Comparison of ENCODE assay signal across 12 cellular contexts in genomic region chr12:52233462-52234141, GRCh38. TPM values are rescaled to one million over a fixed set of nuclear protein-coding genes. Genes with fewer than 3 reads are reported as not detected.
DNase-seq lines count a peak whose midpoint lies in the region; ATAC-seq and TF ChIP-seq lines count a peak whose summit lies in the region.
"Had no signal": no experiment of that assay in that cellular context is flagged by ENCODE, and none has a peak within 500 bp of the region (broad histone marks: within the 10 kb centered on the region; RNA-seq: fewer than 3 reads in every experiment).

No MANE protein-coding gene starts in this region.

- peaks cover 55% of the 10 kb centered on the region for H3K4me1 Mint-ChIP-seq in GM23338
- no peaks in the 10 kb centered on the region for H3K4me1 Mint-ChIP-seq in activated CD4-positive, alpha-beta memory T cell treated with anti-CD3 and anti-CD28 coated beads, Interleukin-2, amount 10 ng/mL, durations not matched to agents 7 days and 5 days

- H3K9me3 ChIP-seq in smooth muscle cell (replicated peaks; ENCODE audit: low read depth): no peaks in the 10 kb centered on the region
- H3K9me3 ChIP-seq: transverse colon had no signal

- H3K36me3 ChIP-seq in GM23338 (ENCODE audit: insufficient read depth) (no peaks in the 10 kb centered on the region), brain microvascular endothelial cell (replicated peaks) (peaks cover 6% of the 10 kb centered on the region), smooth muscle cell (ENCODE audit: low read depth) (no peaks in the 10 kb centered on the region)
- H3K36me3 ChIP-seq: transverse colon had no signal

- peaks cover 5% of the 10 kb centered on the region for H3K36me3 Mint-ChIP-seq in GM23338 (ENCODE audit: low read depth)
- H3K36me3 Mint-ChIP-seq in activated CD4-positive, alpha-beta memory T cell treated with anti-CD3 and anti-CD28 coated beads, Interleukin-2, amount 10 ng/mL, durations not matched to agents 7 days and 5 days (ENCODE audit: low read depth): no peaks in the 10 kb centered on the region

- in situ Hi-C loops in brain microvascular endothelial cell (cut with HindIII; ENCODE audit: low pct_ligation_motif_present, low sequenced_read_pairs): no loop called here

- H3K79me2 ChIP-seq in GM23338 (replicated peaks; ENCODE audit: insufficient read depth) (no peaks in the 10 kb centered on the region), smooth muscle cell (ENCODE audit: low read depth) (no peaks in the 10 kb centered on the region)

- DNase-seq in GM23338 (ENCODE audit: low spot score) (peak; percentile 49), brain microvascular endothelial cell (no peak), iPS-NIHi11 (ENCODE audit: low spot score) (peak; percentile 71), smooth muscle cell (lab: John Stamatoyannopoulos, UW; ENCODE audit: unreplicated experiment) (no peak), DMS114 treated with DMSO at 0.1 percent for 48 hours (lab: John Stamatoyannopoulos, UW; ENCODE audit: unreplicated experiment) (no peak), medulla oblongata (ENCODE audit: extremely low spot score) (no peak)
- no peak for DNase-seq in activated CD4-positive, alpha-beta memory T cell treated with anti-CD3 and anti-CD28 coated beads, Interleukin-2, amount 10 ng/mL, durations not matched to agents 7 days and 5 days
- DNase-seq: activated CD8-positive, alpha-beta memory T cell treated with anti-CD3 and anti-CD28 coated beads for 24 hours; left ventricle myocardium superior; T-helper 2 cell; transverse colon had no signal

- H3K4me2 ChIP-seq in GM23338 (peak overlapping the region; percentile 90), smooth muscle cell (peak overlapping the region; percentile 80)

- H3K4me3 Mint-ChIP-seq in GM23338: peak overlapping the region; percentile 79
- no peak overlapping the region for H3K4me3 Mint-ChIP-seq in activated CD4-positive, alpha-beta memory T cell treated with anti-CD3 and anti-CD28 coated beads, Interleukin-2, amount 10 ng/mL, durations not matched to agents 7 days and 5 days

- H2AFZ ChIP-seq in GM23338 (peak overlapping the region; percentile 97), smooth muscle cell (ENCODE audit: low read depth) (no peak overlapping the region)

- POLR2A ChIA-PET in activated CD4-positive, alpha-beta memory T cell treated with anti-CD3 and anti-CD28 coated beads, Interleukin-2, amount 10 ng/mL, durations not matched to agents 7 days and 5 days (lab: Charles Lee): no interaction called here

- no peak overlapping the region for H3K27ac Mint-ChIP-seq in GM23338
- no peak overlapping the region for H3K27ac Mint-ChIP-seq in activated CD4-positive, alpha-beta memory T cell treated with anti-CD3 and anti-CD28 coated beads, Interleukin-2, amount 10 ng/mL, durations not matched to agents 7 days and 5 days

- CTCF ChIA-PET in activated CD4-positive, alpha-beta memory T cell treated with anti-CD3 and anti-CD28 coated beads, Interleukin-2, amount 10 ng/mL, durations not matched to agents 7 days and 5 days (lab: Charles Lee): interaction anchor here (1.1 kb wide), 1 partner anchor 12 kb away, joined by 4 read pairs; no protein-coding TSS in a partner anchor

- H3K27me3 Mint-ChIP-seq in GM23338 (ENCODE audit: insufficient read depth, low read depth, poor library complexity): peaks cover 45% of the 10 kb centered on the region
- peaks cover 51% of the 10 kb centered on the region for H3K27me3 Mint-ChIP-seq in activated CD4-positive, alpha-beta memory T cell treated with anti-CD3 and anti-CD28 coated beads, Interleukin-2, amount 10 ng/mL, durations not matched to agents 7 days and 5 days

- 0 out of 2 replicates have a peak, but pooled peaks cover 5% of the 10 kb centered on the region for H3K9me2 ChIP-seq in GM23338 (ENCODE audit: insufficient read depth)

- H3K4me1 ChIP-seq in GM23338 (ENCODE audit: insufficient read depth) (peaks cover 37% of the 10 kb centered on the region), smooth muscle cell (ENCODE audit: low read depth) (peaks cover 14% of the 10 kb centered on the region)

- H3K27ac ChIP-seq in GM23338 (ENCODE audit: low read depth) (no peak overlapping the region), brain microvascular endothelial cell (peak overlapping the region; percentile 96), smooth muscle cell (ENCODE audit: low read depth) (no peak overlapping the region)
- H3K27ac ChIP-seq: transverse colon had no signal

- H3F3A ChIP-seq in GM23338 (replicated peaks; ENCODE audit: low read depth): no peaks in the 10 kb centered on the region
- H3F3A ChIP-seq in smooth muscle cell (ENCODE audit: low read depth): no peaks in the 10 kb centered on the region

- H3K9ac ChIP-seq in smooth muscle cell (ENCODE audit: low read depth): no peak overlapping the region

- 9% methylated on average over 34 of the region's 39 CpGs for WGBS in smooth muscle cell (ENCODE audit: low lambda C conversion rate)

- H3K4me3 ChIP-seq in GM23338 (peak overlapping the region; percentile 65), brain microvascular endothelial cell (ENCODE audit: low read depth, low read length) (peak overlapping the region; percentile 48), smooth muscle cell (peak overlapping the region; percentile 38)
- H3K4me3 ChIP-seq: transverse colon had no signal

- no peaks in the 10 kb centered on the region for H3K9me3 Mint-ChIP-seq in GM23338
- H3K9me3 Mint-ChIP-seq in activated CD4-positive, alpha-beta memory T cell treated with anti-CD3 and anti-CD28 coated beads, Interleukin-2, amount 10 ng/mL, durations not matched to agents 7 days and 5 days: no peaks in the 10 kb centered on the region

- H3K27me3 ChIP-seq in GM23338 (ENCODE audit: insufficient read depth) (peaks cover 37% of the 10 kb centered on the region), brain microvascular endothelial cell (replicated peaks) (no peaks in the 10 kb centered on the region), smooth muscle cell (ENCODE audit: low read depth) (peaks cover 49% of the 10 kb centered on the region)

- H4K20me1 ChIP-seq in GM23338 (replicated peaks; ENCODE audit: insufficient read depth): no peaks in the 10 kb centered on the region
- peaks cover 24% of the 10 kb centered on the region for H4K20me1 ChIP-seq in smooth muscle cell (ENCODE audit: low read depth)

- TF ChIP-seq CTCF in GM23338 (conservative IDR thresholded peaks at IDR 0.05; ENCODE audit: low read depth in 2 of 2) (no peak), brain microvascular endothelial cell (IDR thresholded peaks at IDR 0.05; ENCODE audit: low read depth, low read length, missing control alignments) (no peak), smooth muscle cell (IDR thresholded peaks at IDR 0.05; ENCODE audit: borderline replicate concordance, insufficient read depth, poor library complexity, severe bottlenecking) (no peak)

- ATAC-seq in GM23338: peak; percentile 68
- ATAC-seq in GM18858 (IDR thresholded peaks at IDR 0.05; ENCODE audit: unreplicated experiment): no peak
- ATAC-seq: left ventricle myocardium superior had no signal

TF ChIP-seq in GM23338, 12 proteins besides CTCF, POLR2A, EP300 and RAD21:
- TF ChIP-seq STAT1 (IDR thresholded peaks at IDR 0.05; ENCODE audit: unreplicated experiment) (no peak), NANOG (IDR thresholded peaks at IDR 0.05; ENCODE audit: borderline replicate concordance) (no peak), ZNF331 (CRISPR knock-in tag; IDR thresholded peaks at IDR 0.05; ENCODE audit: low read depth) (no peak), CREB1 (CRISPR knock-in tag; IDR thresholded peaks at IDR 0.05; ENCODE audit: low read depth) (no peak), POLR2AphosphoS5 (IDR thresholded peaks at IDR 0.05; ENCODE audit: low read depth) (no peak)

RNA-seq across cellular contexts. Expression of gene KRT7, which starts 0.6 kb away (rescaled TPM):
- total RNA-seq in GM23338 (2014; rRNA removed; shearing (Covaris generic)): 9.4 and 11.7 TPM in 2 replicates
- polyA plus RNA-seq in GM23338 (2016; fragmentation: Nextera tagmentation; extraction: Ambion mirVana) (6.5 and 16.4 TPM in 2 replicates), smooth muscle cell (190 and 744 TPM in 2 replicates)
- total RNA-seq in smooth muscle cell: 168 and 214 TPM in 2 replicates
- 1 to 10 TPM; 9.1 to 9.3 TPM for total RNA-seq in activated CD4-positive, alpha-beta memory T cell treated with anti-CD3 and anti-CD28 coated beads, Interleukin-2, amount 10 ng/mL, durations not matched to agents 7 days and 5 days

RNA-seq across cellular contexts. Expression of gene KRT86, which starts 40.8 kb away (rescaled TPM):
- total RNA-seq in GM23338 (2014; rRNA removed; shearing (Covaris generic)): not detected in 2 replicates
- polyA plus RNA-seq in GM23338 (2016; fragmentation: Nextera tagmentation; extraction: Ambion mirVana) (0.16 and 0.30 TPM in 2 replicates), smooth muscle cell (not detected in 2 replicates)
- total RNA-seq in smooth muscle cell: not detected in 2 replicates
- under 1 TPM; 0.23 to 0.30 TPM for total RNA-seq in activated CD4-positive, alpha-beta memory T cell treated with anti-CD3 and anti-CD28 coated beads, Interleukin-2, amount 10 ng/mL, durations not matched to agents 7 days and 5 days
- total RNA-seq: left ventricle myocardium superior had no signal

RNA-seq across cellular contexts. Expression of gene KRT80, which starts 41.8 kb away (rescaled TPM):
- total RNA-seq in GM23338 (2014; rRNA removed; shearing (Covaris generic)): not detected in 2 replicates
- polyA plus RNA-seq in GM23338 (2016; fragmentation: Nextera tagmentation; extraction: Ambion mirVana) (not detected in 2 replicates), smooth muscle cell (5.1 and 6.6 TPM in 2 replicates)
- total RNA-seq in smooth muscle cell: 6.7 and 11.7 TPM in 2 replicates
- total RNA-seq in activated CD4-positive, alpha-beta memory T cell treated with anti-CD3 and anti-CD28 coated beads, Interleukin-2, amount 10 ng/mL, durations not matched to agents 7 days and 5 days: not detected
- total RNA-seq: left ventricle myocardium superior had no signal

RNA-seq across cellular contexts. Expression of gene KRT81, which starts 57.7 kb away (rescaled TPM):
- total RNA-seq in GM23338 (2014; rRNA removed; shearing (Covaris generic)): not detected in 2 replicates
- not detected in 2 replicates for polyA plus RNA-seq in GM23338 (2016; fragmentation: Nextera tagmentation; extraction: Ambion mirVana)
- total RNA-seq in smooth muscle cell: 0.18 and 1.4 TPM in 2 replicates
- polyA plus RNA-seq in smooth muscle cell: 0.49 and 1.7 TPM in 2 replicates
- not detected for total RNA-seq in activated CD4-positive, alpha-beta memory T cell treated with anti-CD3 and anti-CD28 coated beads, Interleukin-2, amount 10 ng/mL, durations not matched to agents 7 days and 5 days
- total RNA-seq: left ventricle myocardium superior, transverse colon had no signal

Comparison
In these comparisons a context has a peak if more than half of its experiments do, and no peak if none do; other contexts are left out.
1. DNase-seq: peak in GM23338 (single experiment) and iPS-NIHi11 (single experiment); none in brain microvascular endothelial cell (single experiment), smooth muscle cell (single experiment), activated CD4-positive, alpha-beta memory T cell treated with anti-CD3 and anti-CD28 coated beads, Interleukin-2, amount 10 ng/mL, durations not matched to agents 7 days and 5 days (single experiment), DMS114 treated with DMSO at 0.1 percent for 48 hours (single experiment) and medulla oblongata (single experiment).
2. RNA of gene KRT7, which starts 0.6 kb away (total RNA-seq): 168 to 214 TPM in smooth muscle cell; 9.4 to 11.7 TPM in GM23338 and 9.1 to 9.3 TPM in activated CD4-positive, alpha-beta memory T cell treated with anti-CD3 and anti-CD28 coated beads, Interleukin-2, amount 10 ng/mL, durations not matched to agents 7 days and 5 days; every median in the first group is over 10 times any median in the second.
3. Peak in every context shown above with its lines, with median percentiles within 50 percentile points of each other: H3K4me3 ChIP-seq.